2 cellular contexts compared by ENCODE assay signal in genomic region chr5:88377705-88378656, GRCh38.
TF ChIP-seq lines count a peak whose summit lies in the region.

No MANE protein-coding gene starts in this region.

TF ChIP-seq in HepG2, 621 proteins besides CTCF, POLR2A, EP300 and RAD21 (continued from another document):
- TF ChIP-seq ZSCAN5A (CRISPR knock-in tag; IDR thresholded peaks at IDR 0.05; ENCODE audit: borderline replicate concordance): no peak
- TF ChIP-seq ZBTB44 (CRISPR knock-in tag; IDR thresholded peaks at IDR 0.05): no peak
- no peak for TF ChIP-seq YEATS2 (CRISPR knock-in tag; IDR thresholded peaks at IDR 0.05; ENCODE audit: borderline replicate concordance)
- no peak for TF ChIP-seq MXD4 (CRISPR knock-in tag; IDR thresholded peaks at IDR 0.05)
- no peak for TF ChIP-seq RXRB (CRISPR knock-in tag; IDR thresholded peaks at IDR 0.05; ENCODE audit: borderline replicate concordance)
- no peak for TF ChIP-seq HNRNPH1 (optimal IDR thresholded peaks at IDR 0.05; ENCODE audit: low read depth, low read length)
- no peak for TF ChIP-seq ZBTB40 (IDR thresholded peaks at IDR 0.05)
- TF ChIP-seq ZBTB40 (CRISPR knock-in tag; IDR thresholded peaks at IDR 0.05): no peak
- no peak for TF ChIP-seq SP140L (CRISPR knock-in tag; IDR thresholded peaks at IDR 0.05; ENCODE audit: borderline replicate concordance)

TF ChIP-seq in K562, 482 proteins besides CTCF, POLR2A, EP300 and RAD21 (continued from another document):
- TF ChIP-seq ZNF609 (CRISPR knock-in tag; IDR thresholded peaks at IDR 0.05; ENCODE audit: borderline replicate concordance) (peak; percentile 58; the same call in 1 of the 2 replicates), CBFA2T3 (IDR thresholded peaks at IDR 0.05) (peak; percentile 81), FOS (IDR thresholded peaks at IDR 0.05; ENCODE audit: extremely low read depth, insufficient read length) (no peak), HES1 (IDR thresholded peaks at IDR 0.05; ENCODE audit: low read depth) (no peak), NFIC (IDR thresholded peaks at IDR 0.05) (0 out of 2 replicates have a peak, but pooled peaks have one; percentile 3), POU5F1 (IDR thresholded peaks at IDR 0.05; ENCODE audit: borderline replicate concordance, low read depth, low read length, partially characterized antibody) (no peak), TRIM24 (IDR thresholded peaks at IDR 0.05) (0 out of 4 replicates have a peak, but pooled peaks of 1 of the 2 experiments have one; percentile 37), PML (IDR thresholded peaks at IDR 0.05; ENCODE audit: low read length) (peak; percentile 19; the same call in 1 of the 2 replicates), PKNOX1 (IDR thresholded peaks at IDR 0.05) (peak; percentile 76), FUS (optimal IDR thresholded peaks at IDR 0.05; ENCODE audit: low read depth, low read length) (no peak), CEBPZ (IDR thresholded peaks at IDR 0.05; ENCODE audit: borderline replicate concordance, low read depth, low read length) (no peak), TEAD4 (IDR thresholded peaks at IDR 0.05; ENCODE audit: low read length) (peak; percentile 84), TEAD4 (CRISPR knock-in tag; IDR thresholded peaks at IDR 0.05; ENCODE audit: borderline replicate concordance) (no peak), SMARCE1 (IDR thresholded peaks at IDR 0.05) (peak; percentile 35; the same call in 1 of the 2 replicates), MEIS2 (IDR thresholded peaks at IDR 0.05; ENCODE audit: partially characterized antibody) (peak; percentile 64), ARID1B (IDR thresholded peaks at IDR 0.05) (peak; percentile 71), HCFC1 (IDR thresholded peaks at IDR 0.05; ENCODE audit: low read depth, low read length) (no peak), CHD2 (IDR thresholded peaks at IDR 0.05; ENCODE audit: low read depth, low read length) (no peak), LEF1 (IDR thresholded peaks at IDR 0.05) (0 out of 2 replicates have a peak, but pooled peaks have one; percentile 55), SPI1 (IDR thresholded peaks at IDR 0.05; ENCODE audit: borderline replicate concordance, low read depth, low read length) (no peak), TEAD1 (CRISPR knock-in tag; IDR thresholded peaks at IDR 0.05) (peak in 1 of 2 experiments; percentile 90; a peak in 2 of 4 replicates), NELFE (IDR thresholded peaks at IDR 0.05; ENCODE audit: insufficient read depth, insufficient read length) (no peak), SMC3 (conservative IDR thresholded peaks at IDR 0.05; ENCODE audit: insufficient read depth, low read depth, low read length) (no peak), TCF3 (CRISPR knock-in tag; IDR thresholded peaks at IDR 0.05) (peak; percentile 74), FOXP1 (CRISPR knock-in tag; IDR thresholded peaks at IDR 0.05) (0 out of 2 replicates have a peak, but pooled peaks have one; percentile 23), ZNF23 (CRISPR knock-in tag; IDR thresholded peaks at IDR 0.05) (no peak), PPARD (CRISPR knock-in tag; IDR thresholded peaks at IDR 0.05) (no peak), MAFG (tag; conservative IDR thresholded peaks at IDR 0.05) (peak; percentile 40; the same call in 1 of the 2 replicates), FOXA3 (CRISPR knock-in tag; conservative IDR thresholded peaks at IDR 0.05 in 1 of 2, IDR thresholded peaks at IDR 0.05 in 1 of 2) (no peak), KDM1A (IDR thresholded peaks at IDR 0.05) (peak; percentile 31 to 40; a peak in 2 of 4 replicates), CCNT2 (IDR thresholded peaks at IDR 0.05; ENCODE audit: borderline replicate concordance, extremely low read depth, insufficient read length, low read depth, low read length) (no peak), ZNF436 (CRISPR knock-in tag; IDR thresholded peaks at IDR 0.05) (no peak), TAL1 (IDR thresholded peaks at IDR 0.05) (peak; percentile 57), LCOR (CRISPR knock-in tag; IDR thresholded peaks at IDR 0.05) (peak; percentile 72; the same call in 1 of the 2 replicates), SMARCA4 (IDR thresholded peaks at IDR 0.05) (0 out of 2 replicates have a peak, but pooled peaks have one; percentile 17), ID3 (CRISPR knock-in tag; IDR thresholded peaks at IDR 0.05) (no peak), ID3 (tag; IDR thresholded peaks at IDR 0.05) (peak; percentile 76; the same call in 1 of the 2 replicates), TAF15 (IDR thresholded peaks at IDR 0.05; ENCODE audit: low read depth, low read length) (no peak)
- TF ChIP-seq, protein P1, sequence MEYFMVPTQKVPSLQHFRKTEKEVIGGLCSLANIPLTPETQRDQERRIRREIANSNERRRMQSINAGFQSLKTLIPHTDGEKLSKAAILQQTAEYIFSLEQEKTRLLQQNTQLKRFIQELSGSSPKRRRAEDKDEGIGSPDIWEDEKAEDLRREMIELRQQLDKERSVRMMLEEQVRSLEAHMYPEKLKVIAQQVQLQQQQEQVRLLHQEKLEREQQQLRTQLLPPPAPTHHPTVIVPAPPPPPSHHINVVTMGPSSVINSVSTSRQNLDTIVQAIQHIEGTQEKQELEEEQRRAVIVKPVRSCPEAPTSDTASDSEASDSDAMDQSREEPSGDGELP (CRISPR knock-in tag; IDR thresholded peaks at IDR 0.05; ENCODE audit: borderline replicate concordance): peak; percentile 71; the same call in 1 of the 2 replicates
- TF ChIP-seq, protein P2, sequence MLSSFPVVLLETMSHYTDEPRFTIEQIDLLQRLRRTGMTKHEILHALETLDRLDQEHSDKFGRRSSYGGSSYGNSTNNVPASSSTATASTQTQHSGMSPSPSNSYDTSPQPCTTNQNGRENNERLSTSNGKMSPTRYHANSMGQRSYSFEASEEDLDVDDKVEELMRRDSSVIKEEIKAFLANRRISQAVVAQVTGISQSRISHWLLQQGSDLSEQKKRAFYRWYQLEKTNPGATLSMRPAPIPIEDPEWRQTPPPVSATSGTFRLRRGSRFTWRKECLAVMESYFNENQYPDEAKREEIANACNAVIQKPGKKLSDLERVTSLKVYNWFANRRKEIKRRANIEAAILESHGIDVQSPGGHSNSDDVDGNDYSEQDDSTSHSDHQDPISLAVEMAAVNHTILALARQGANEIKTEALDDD (IDR thresholded peaks at IDR 0.05): peak; percentile 28; the same call in 1 of the 2 replicates
- TF ChIP-seq, protein P3, sequence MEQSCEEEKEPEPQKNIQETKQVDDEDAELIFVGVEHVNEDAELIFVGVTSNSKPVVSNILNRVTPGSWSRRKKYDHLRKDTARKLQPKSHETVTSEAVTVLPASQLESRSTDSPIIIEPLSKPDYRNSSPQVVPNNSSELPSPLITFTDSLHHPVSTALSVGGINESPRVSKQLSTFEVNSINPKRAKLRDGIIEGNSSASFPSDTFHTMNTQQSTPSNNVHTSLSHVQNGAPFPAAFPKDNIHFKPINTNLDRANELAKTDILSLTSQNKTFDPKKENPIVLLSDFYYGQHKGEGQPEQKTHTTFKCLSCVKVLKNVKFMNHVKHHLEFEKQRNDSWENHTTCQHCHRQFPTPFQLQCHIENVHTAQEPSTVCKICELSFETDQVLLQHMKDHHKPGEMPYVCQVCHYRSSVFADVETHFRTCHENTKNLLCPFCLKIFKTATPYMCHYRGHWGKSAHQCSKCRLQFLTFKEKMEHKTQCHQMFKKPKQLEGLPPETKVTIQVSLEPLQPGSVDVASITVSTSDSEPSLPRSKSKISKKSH (CRISPR knock-in tag; IDR thresholded peaks at IDR 0.05): no peak
- TF ChIP-seq, protein P4, sequence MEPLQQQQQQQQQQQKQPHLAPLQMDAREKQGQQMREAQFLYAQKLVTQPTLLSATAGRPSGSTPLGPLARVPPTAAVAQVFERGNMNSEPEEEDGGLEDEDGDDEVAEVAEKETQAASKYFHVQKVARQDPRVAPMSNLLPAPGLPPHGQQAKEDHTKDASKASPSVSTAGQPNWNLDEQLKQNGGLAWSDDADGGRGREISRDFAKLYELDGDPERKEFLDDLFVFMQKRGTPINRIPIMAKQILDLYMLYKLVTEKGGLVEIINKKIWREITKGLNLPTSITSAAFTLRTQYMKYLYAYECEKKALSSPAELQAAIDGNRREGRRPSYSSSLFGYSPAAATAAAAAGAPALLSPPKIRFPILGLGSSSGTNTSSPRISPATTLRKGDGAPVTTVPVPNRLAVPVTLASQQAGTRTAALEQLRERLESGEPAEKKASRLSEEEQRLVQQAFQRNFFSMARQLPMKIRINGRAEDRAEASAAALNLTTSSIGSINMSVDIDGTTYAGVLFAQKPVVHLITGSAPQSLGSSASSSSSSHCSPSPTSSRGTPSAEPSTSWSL (CRISPR knock-in tag; IDR thresholded peaks at IDR 0.05; ENCODE audit: borderline replicate concordance): no peak
- TF ChIP-seq, protein P5, sequence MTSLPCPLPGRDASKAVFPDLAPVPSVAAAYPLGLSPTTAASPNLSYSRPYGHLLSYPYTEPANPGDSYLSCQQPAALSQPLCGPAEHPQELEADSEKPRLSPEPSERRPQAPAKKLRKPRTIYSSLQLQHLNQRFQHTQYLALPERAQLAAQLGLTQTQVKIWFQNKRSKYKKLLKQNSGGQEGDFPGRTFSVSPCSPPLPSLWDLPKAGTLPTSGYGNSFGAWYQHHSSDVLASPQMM (CRISPR knock-in tag; IDR thresholded peaks at IDR 0.05): no peak
